In the genomic region with DNA sequence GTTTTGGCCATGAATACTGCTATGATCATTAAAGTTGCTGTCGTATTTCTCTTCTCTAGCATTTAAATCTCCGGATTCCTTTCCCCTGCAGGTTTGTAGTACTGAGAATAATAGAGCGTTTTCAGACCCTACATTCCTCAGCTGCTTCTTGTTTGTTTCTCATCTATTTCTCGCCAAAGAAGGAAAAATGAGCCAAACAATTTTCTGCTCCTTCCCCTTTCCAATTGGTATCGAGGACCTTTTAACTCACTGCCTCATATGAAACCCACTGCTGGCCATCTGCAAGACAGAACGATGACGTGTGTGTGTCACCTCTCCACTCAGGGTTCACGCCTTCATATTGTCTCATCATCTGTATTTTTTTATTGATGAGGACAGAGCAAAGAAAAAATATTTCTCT, we compare ENCODE assay signal across 27 cellular contexts.
"Had no signal": no experiment of that assay in that cellular context is flagged by ENCODE, and none has a peak within 500 bp of the region (broad histone marks: within the 10 kb centered on the region; RNA-seq: fewer than 3 reads in every experiment).

No MANE protein-coding gene starts in this region.

- H3K9me3 ChIP-seq: body of pancreas, gastroesophageal sphincter, heart left ventricle, mucosa of descending colon, thyroid gland, upper lobe of right lung had no signal

- H3K4me1 ChIP-seq: body of pancreas, gastroesophageal sphincter, thyroid gland, upper lobe of right lung had no signal

- H3K36me3 Mint-ChIP-seq: activated CD4-positive, alpha-beta memory T cell treated with anti-CD3 and anti-CD28 coated beads for 36 hours; activated naive CD8-positive, alpha-beta T cell treated with anti-CD3 and anti-CD28 coated beads, Interleukin-2, amount 10 ng/mL, durations not matched to agents 7 days and 5 days; naive B cell had no signal

- ATAC-seq: activated T-cell treated with anti-CD3 and anti-CD28 coated beads, Interleukin-2, amount 50 U/mL, for 72 hours; body of pancreas; esophagus mucosa; gastroesophageal sphincter; heart left ventricle; left cardiac atrium; mucosa of descending colon; upper lobe of right lung had no signal

- H3K27ac Mint-ChIP-seq: activated CD4-positive, alpha-beta memory T cell treated with anti-CD3 and anti-CD28 coated beads for 36 hours; activated naive CD4-positive, alpha-beta T cell treated with anti-CD3 and anti-CD28 coated beads for 36 hours; activated naive CD8-positive, alpha-beta T cell treated with anti-CD3 and anti-CD28 coated beads, Interleukin-2, amount 10 ng/mL, durations not matched to agents 7 days and 5 days; activated T-cell treated with anti-CD3 and anti-CD28 coated beads, Interleukin-2, amount 50 U/mL, for 72 hours; naive B cell; stimulated activated naive CD8-positive, alpha-beta T cell treated with anti-CD3 and anti-CD28 coated beads, Interleukin-15, Interleukin-2, amounts not matched to agents 100 ng/mL and 50 ng/mL, for 24 hours had no signal

- H3K9me3 Mint-ChIP-seq: activated naive CD4-positive, alpha-beta T cell treated with anti-CD3 and anti-CD28 coated beads for 36 hours; neural crest cell had no signal

- H3K4me1 Mint-ChIP-seq: activated naive CD8-positive, alpha-beta T cell treated with anti-CD3 and anti-CD28 coated beads, Interleukin-2, amount 10 ng/mL, durations not matched to agents 7 days and 5 days; naive B cell had no signal

- DNase-seq: activated CD4-positive, alpha-beta memory T cell treated with anti-CD3 and anti-CD28 coated beads for 36 hours; activated CD4-positive, alpha-beta T cell treated with anti-CD3 and anti-CD28 coated beads for 48 hours; activated effector memory CD4-positive, alpha-beta T cell treated with Interleukin-2 at 50 U/mL for 16 hours; activated naive CD4-positive, alpha-beta T cell treated with anti-CD3 and anti-CD28 coated beads for 36 hours; activated naive CD8-positive, alpha-beta T cell treated with anti-CD3 and anti-CD28 coated beads, Interleukin-2, amount 10 ng/mL, durations not matched to agents 7 days and 5 days; activated T-cell treated with anti-CD3 and anti-CD28 coated beads, Interleukin-2, amount 50 U/mL, for 72 hours; amygdala; body of pancreas; dermis blood vessel endothelial cell; effector CD8-positive, alpha-beta T cell; heart left ventricle; islet precursor cell; left cardiac atrium; mesenchymal stem cell; mucosa of descending colon; naive B cell; occipital lobe; stimulated activated CD4-positive, alpha-beta T cell treated with anti-CD3 and anti-CD28 coated beads, Interleukin-4, amount 100 ng/mL, for 4 hours; substantia nigra; thyroid gland; upper lobe of right lung had no signal

- H3K4me3 Mint-ChIP-seq: activated CD4-positive, alpha-beta memory T cell treated with anti-CD3 and anti-CD28 coated beads for 36 hours; activated naive CD4-positive, alpha-beta T cell treated with anti-CD3 and anti-CD28 coated beads for 36 hours; activated naive CD8-positive, alpha-beta T cell treated with anti-CD3 and anti-CD28 coated beads, Interleukin-2, amount 10 ng/mL, durations not matched to agents 7 days and 5 days; activated T-cell treated with anti-CD3 and anti-CD28 coated beads, Interleukin-2, amount 50 U/mL, for 72 hours; naive B cell; neural crest cell; stimulated activated naive CD8-positive, alpha-beta T cell treated with anti-CD3 and anti-CD28 coated beads, Interleukin-15, Interleukin-2, amounts not matched to agents 100 ng/mL and 50 ng/mL, for 24 hours had no signal

- H3K27ac ChIP-seq: body of pancreas, cardiac muscle cell, gastroesophageal sphincter, thyroid gland, upper lobe of right lung had no signal

- H3K27me3 Mint-ChIP-seq: activated CD4-positive, alpha-beta memory T cell treated with anti-CD3 and anti-CD28 coated beads for 36 hours; activated naive CD8-positive, alpha-beta T cell treated with anti-CD3 and anti-CD28 coated beads, Interleukin-2, amount 10 ng/mL, durations not matched to agents 7 days and 5 days; naive B cell; stimulated activated naive CD8-positive, alpha-beta T cell treated with anti-CD3 and anti-CD28 coated beads, Interleukin-15, Interleukin-2, amounts not matched to agents 100 ng/mL and 50 ng/mL, for 24 hours had no signal

- FAIRE-seq: endothelial cell of umbilical vein had no signal

- H3K27me3 ChIP-seq: body of pancreas, cardiac muscle cell, gastroesophageal sphincter, heart left ventricle, thyroid gland, upper lobe of right lung had no signal

- H3K4me3 ChIP-seq: body of pancreas, cardiac muscle cell, gastroesophageal sphincter, heart left ventricle, mucosa of descending colon, thyroid gland, upper lobe of right lung had no signal

- H3K36me3 ChIP-seq: cardiac muscle cell, gastroesophageal sphincter, heart left ventricle, thyroid gland, upper lobe of right lung had no signal
